Comparison of ENCODE assay signal across 9 cellular contexts in the genomic region with DNA sequence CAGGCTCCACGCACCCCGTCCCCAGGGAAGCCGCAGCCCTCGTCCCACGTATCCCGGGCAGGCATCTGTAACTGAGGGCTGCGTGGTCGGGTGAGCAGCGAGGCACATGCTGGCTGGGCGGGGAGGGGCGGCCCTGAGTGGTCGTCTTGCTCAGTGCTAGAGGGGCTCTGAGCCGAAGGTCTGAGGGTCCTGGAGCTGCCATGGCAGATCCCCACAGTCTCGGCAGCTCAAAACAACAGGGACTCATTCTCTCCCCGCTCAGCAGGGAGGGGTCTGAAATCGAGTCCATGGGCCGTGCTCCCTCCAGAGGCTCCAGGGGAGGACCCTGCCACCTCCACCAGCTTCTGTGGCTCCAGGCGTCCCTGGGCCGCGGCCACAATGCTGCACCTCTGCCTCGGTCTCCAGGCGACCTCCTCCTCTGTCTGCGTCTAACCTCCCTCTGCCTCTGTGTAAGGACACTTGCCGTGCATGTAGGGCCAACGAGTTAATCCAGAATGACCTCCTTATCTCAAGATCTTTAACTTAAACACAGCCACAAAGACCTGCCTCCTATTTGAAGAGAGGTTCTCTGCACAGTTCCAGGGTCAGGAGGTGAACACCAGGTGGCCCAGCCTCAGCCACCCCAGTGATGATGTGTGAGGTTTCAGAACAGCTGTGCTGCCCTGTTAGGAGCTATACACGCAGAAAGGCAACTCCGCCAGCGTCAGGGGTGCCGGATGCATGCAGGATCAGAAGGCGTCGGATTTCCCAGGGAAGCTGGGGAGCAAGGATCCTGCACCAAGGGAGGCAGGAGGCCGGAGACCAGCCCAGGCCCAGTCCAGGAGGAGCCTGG. TPM values are rescaled to one million over a fixed set of nuclear protein-coding genes. Genes with fewer than 3 reads are reported as not detected.
DNase-seq lines count a peak whose midpoint lies in the region; ATAC-seq and TF ChIP-seq lines count a peak whose summit lies in the region.
"Not testable (repeated sequence)": the region's sequence is repeated elsewhere in the genome, so short reads cannot be mapped to it uniquely, and the experiment has no call there.
"Had no signal": no experiment of that assay in that cellular context is flagged by ENCODE, and none has a peak within 500 bp of the region (broad histone marks: within the 10 kb centered on the region; RNA-seq: fewer than 3 reads in every experiment).

No MANE protein-coding gene starts in this region.

- ATAC-seq in GM18909 (IDR thresholded peaks at IDR 0.05; ENCODE audit: poor library complexity, unreplicated experiment) (peak; percentile 30), GM21723 (IDR thresholded peaks at IDR 0.05; ENCODE audit: unreplicated experiment) (peak; percentile 28), HG02943 (IDR thresholded peaks at IDR 0.05; ENCODE audit: low read depth, unreplicated experiment) (peak; percentile 62), HG03521 (IDR thresholded peaks at IDR 0.05; ENCODE audit: unreplicated experiment) (peak; percentile 39)
- not testable (repeated sequence) for ATAC-seq in activated CD8-positive, alpha-beta T cell treated with anti-CD3 and anti-CD28 coated beads, Interleukin-2, amount 10 ng/mL, durations not matched to agents 7 days and 5 days

- not testable (repeated sequence) for H3K4me3 ChIP-seq in BLaER1 treated with 17β-estradiol and CSF1 and Interleukin-3, amounts not matched to agents 10 nM and 100 nM; osteoblast (ENCODE audit: insufficient read depth, low read length)

- not testable (repeated sequence) for H4K20me1 ChIP-seq in BLaER1 treated with 17β-estradiol and CSF1 and Interleukin-3, amounts not matched to agents 10 nM and 100 nM; osteoblast (ENCODE audit: insufficient read depth, low read length)

- H3K36me3 ChIP-seq in BLaER1 treated with 17β-estradiol and CSF1 and Interleukin-3, amounts not matched to agents 10 nM and 100 nM; osteoblast (ENCODE audit: insufficient read depth, low read length): not testable (repeated sequence)

- not testable (repeated sequence) for TF ChIP-seq CTCF in osteoblast (IDR thresholded peaks at IDR 0.05; ENCODE audit: extremely low read depth, low read depth, low read length)

- not testable (repeated sequence) for H3K9me3 ChIP-seq in BLaER1 treated with 17β-estradiol and CSF1 and Interleukin-3, amounts not matched to agents 10 nM and 100 nM (replicated peaks in 1 of 11); osteoblast (ENCODE audit: low read depth, low read length)

- peaks cover 0 to 47% (median 31%) of the 10 kb centered on the region in 10 experiments; a peak in 13 of 20 replicates for H3K4me1 ChIP-seq in BLaER1 treated with 17β-estradiol and CSF1 and Interleukin-3, amounts not matched to agents 10 nM and 100 nM
- H3K4me1 ChIP-seq in osteoblast (ENCODE audit: insufficient read depth, low read length): not testable (repeated sequence)

- H3K4me2 ChIP-seq in BLaER1 treated with 17β-estradiol and CSF1 and Interleukin-3, amounts not matched to agents 10 nM and 100 nM: peak overlapping the region in 8 of 11 experiments; percentile 38 to 77 (median 67); a peak in 16 of 22 replicates
- H3K4me2 ChIP-seq in osteoblast (ENCODE audit: insufficient read depth, low read length): not testable (repeated sequence)

- not testable (repeated sequence) for H3K27ac Mint-ChIP-seq in activated CD8-positive, alpha-beta T cell treated with anti-CD3 and anti-CD28 coated beads, Interleukin-2, amount 10 ng/mL, durations not matched to agents 7 days and 5 days

- DNase-seq in activated CD8-positive, alpha-beta T cell treated with anti-CD3 and anti-CD28 coated beads, Interleukin-2, amount 10 ng/mL, durations not matched to agents 7 days and 5 days: peak; percentile 18
- DNase-seq in ecto neural progenitor cell (ENCODE audit: low spot score): peak; percentile 40
- peak; percentile 10 for DNase-seq in osteoblast (ENCODE audit: insufficient read length, low spot score, missing footprints)

- CTCF ChIA-PET in activated CD8-positive, alpha-beta T cell treated with anti-CD3 and anti-CD28 coated beads, Interleukin-2, amount 10 ng/mL, durations not matched to agents 7 days and 5 days (lab: Charles Lee): not testable (repeated sequence)

- not testable (repeated sequence) for H3K27me3 Mint-ChIP-seq in activated CD8-positive, alpha-beta T cell treated with anti-CD3 and anti-CD28 coated beads, Interleukin-2, amount 10 ng/mL, durations not matched to agents 7 days and 5 days (ENCODE audit: low read depth)

- H3K36me3 Mint-ChIP-seq in activated CD8-positive, alpha-beta T cell treated with anti-CD3 and anti-CD28 coated beads, Interleukin-2, amount 10 ng/mL, durations not matched to agents 7 days and 5 days (ENCODE audit: low read depth): not testable (repeated sequence)

- peaks cover 11% of the 10 kb centered on the region for H3K4me1 Mint-ChIP-seq in activated CD8-positive, alpha-beta T cell treated with anti-CD3 and anti-CD28 coated beads, Interleukin-2, amount 10 ng/mL, durations not matched to agents 7 days and 5 days (ENCODE audit: low read depth)

- not testable (repeated sequence) for H3K9me3 Mint-ChIP-seq in activated CD8-positive, alpha-beta T cell treated with anti-CD3 and anti-CD28 coated beads, Interleukin-2, amount 10 ng/mL, durations not matched to agents 7 days and 5 days (ENCODE audit: insufficient read depth)

- not testable (repeated sequence) for H3K9ac ChIP-seq in BLaER1 treated with 17β-estradiol and CSF1 and Interleukin-3, amounts not matched to agents 10 nM and 100 nM

- H3K27me3 ChIP-seq in BLaER1 treated with 17β-estradiol and CSF1 and Interleukin-3, amounts not matched to agents 10 nM and 100 nM: peaks cover 0 to 39% (median 0%) of the 10 kb centered on the region in 11 experiments; a peak in 9 of 22 replicates
- H3K27me3 ChIP-seq in osteoblast (ENCODE audit: insufficient read depth, low read length): not testable (repeated sequence)

- not testable (repeated sequence) for H3K79me2 ChIP-seq in osteoblast (ENCODE audit: insufficient read depth, low read length)

- not testable (repeated sequence) for H3K27ac ChIP-seq in BLaER1 treated with 17β-estradiol and CSF1 and Interleukin-3, amounts not matched to agents 10 nM and 100 nM; osteoblast (ENCODE audit: low read depth, low read length)

- POLR2A ChIA-PET in activated CD8-positive, alpha-beta T cell treated with anti-CD3 and anti-CD28 coated beads, Interleukin-2, amount 10 ng/mL, durations not matched to agents 7 days and 5 days (lab: Charles Lee): not testable (repeated sequence)

- not testable (repeated sequence) for H2AFZ ChIP-seq in osteoblast (ENCODE audit: low read length)

- H3K4me3 Mint-ChIP-seq in activated CD8-positive, alpha-beta T cell treated with anti-CD3 and anti-CD28 coated beads, Interleukin-2, amount 10 ng/mL, durations not matched to agents 7 days and 5 days: not testable (repeated sequence)

RNA-seq across cellular contexts. Expression of a gene that starts 46.6 kb away (rescaled TPM):
- total RNA-seq in activated CD8-positive, alpha-beta T cell treated with anti-CD3 and anti-CD28 coated beads, Interleukin-2, amount 10 ng/mL, durations not matched to agents 7 days and 5 days: not detected
- 0.88 and 1.4 TPM in 2 replicates for total RNA-seq in osteoblast
- total RNA-seq: CD8-positive, alpha-beta T cell had no signal
